Comparison of ENCODE assay signal across 19 cellular contexts in the genomic region with DNA sequence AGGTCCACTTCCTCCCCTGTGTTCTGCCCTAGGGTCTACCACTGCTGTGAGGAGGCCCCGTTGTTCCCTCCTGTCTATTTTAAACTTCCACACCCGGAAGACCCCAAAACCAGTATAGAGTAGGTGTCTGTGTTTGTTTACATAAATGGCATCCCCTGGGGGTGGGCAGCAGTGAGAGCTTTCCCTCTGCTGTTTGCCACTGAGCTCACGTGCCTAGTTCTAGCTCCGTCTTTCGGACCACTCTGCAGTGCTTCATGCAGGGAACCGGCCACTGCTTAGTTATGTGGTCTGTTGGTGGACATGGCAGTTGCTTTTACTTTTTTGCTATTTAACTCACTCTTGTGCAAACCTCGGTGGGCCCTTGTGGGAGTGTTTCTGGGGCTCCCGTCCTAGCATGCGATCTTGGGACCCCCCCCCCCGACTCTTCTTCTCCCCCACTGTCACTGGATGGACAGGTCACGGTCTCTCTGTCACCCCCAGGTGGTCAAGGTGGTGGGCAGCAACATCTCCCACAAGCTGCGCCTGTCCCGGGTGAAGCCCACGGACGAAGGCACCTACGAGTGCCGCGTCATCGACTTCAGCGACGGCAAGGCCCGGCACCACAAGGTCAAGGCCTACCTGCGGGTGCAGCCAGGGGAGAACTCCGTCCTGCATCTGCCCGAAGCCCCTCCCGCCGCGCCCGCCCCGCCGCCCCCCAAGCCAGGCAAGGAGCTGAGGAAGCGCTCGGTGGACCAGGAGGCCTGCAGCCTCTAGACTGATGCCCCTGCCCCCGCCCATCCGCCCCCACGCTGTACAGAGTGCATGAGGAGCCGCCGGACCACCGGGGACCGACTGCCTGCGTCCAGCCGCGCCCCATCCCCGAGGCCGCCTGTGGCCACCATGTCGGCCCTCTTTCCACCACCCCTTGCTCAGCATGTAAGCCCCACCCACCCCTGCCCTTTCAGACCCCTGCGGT. TPM values are rescaled to one million over a fixed set of nuclear protein-coding genes. Genes with fewer than 3 reads are reported as not detected.
DNase-seq lines count a peak whose midpoint lies in the region; ATAC-seq, FAIRE-seq and TF ChIP-seq lines count a peak whose summit lies in the region.
"Had no signal": no experiment of that assay in that cellular context is flagged by ENCODE, and none has a peak within 500 bp of the region (broad histone marks: within the 10 kb centered on the region; RNA-seq: fewer than 3 reads in every experiment).

No MANE protein-coding gene starts in this region.

- POLR2A ChIA-PET in A549 (lab: Yijun Ruan, JAX): no interaction called here
- POLR2A ChIA-PET in WTC11 (lab: Charles Lee): interaction anchor here (0.6 kb wide), 1 partner anchor 11 kb away, joined by 3 read pairs; no protein-coding TSS in a partner anchor

- no peak overlapping the region for H3K27ac Mint-ChIP-seq in WTC11
- H3K27ac Mint-ChIP-seq: B cell had no signal

- TF ChIP-seq CTCF in A549 (IDR thresholded peaks at IDR 0.05) (no peak), WTC11 (IDR thresholded peaks at IDR 0.05) (no peak)

- H3K4me1 Mint-ChIP-seq in WTC11: peaks cover 3% of the 10 kb centered on the region; the same call in 1 of the 2 replicates
- H3K4me1 Mint-ChIP-seq: B cell had no signal

- TF ChIP-seq RAD21 in A549 (conservative IDR thresholded peaks at IDR 0.05 in 1 of 2, IDR thresholded peaks at IDR 0.05 in 1 of 2): 0 out of 5 replicates have a peak, but pooled peaks of 1 of the 2 experiments have one; percentile 2

- WGBS in A549 (ENCODE audit: missing lambda C conversion rate): 85% methylated on average over 25 of the region's 47 CpGs

- no peak for TF ChIP-seq EP300 in A549 (IDR thresholded peaks at IDR 0.05)

- no peak for DNase-seq in A549 (ENCODE audit: low read depth in 1 of 2, low spot score in 1 of 2)
- DNase-seq in D341Med (ENCODE audit: low spot score): peak; percentile 9
- peak; percentile 50 for DNase-seq in WTC11 (ENCODE audit: low spot score)
- peak; percentile 41 for DNase-seq in mesenteric fat pad (ENCODE audit: low spot score)
- no peak for DNase-seq in globus pallidus (ENCODE audit: low spot score)
- DNase-seq in cerebellum (ENCODE audit: low spot score): no peak
- no peak for DNase-seq in NK-92 treated with Interleukin-12 subunit alpha and Interleukin-12 subunit beta, amount 100 ng/mL, for 24 hours (lab: John Stamatoyannopoulos, UW)
- DNase-seq in CD1c-positive myeloid dendritic cell (ENCODE audit: extremely low spot score): no peak
- DNase-seq: activated CD4-positive, alpha-beta T cell treated with anti-CD3 and anti-CD28 coated beads, Interleukin-2, amount 50 U/mL, for 48 hours; GDM1; NCI-H2081 treated with DMSO at 0.1 percent for 48 hours; NCI-H526 treated with DMSO at 0.1 percent for 48 hours; occipital lobe; SW 1271 had no signal

- ATAC-seq in A549: peak; percentile 41 to 52; a peak in 3 of 6 replicates
- peak; percentile 69 for ATAC-seq in WTC11

- H3K36me3 Mint-ChIP-seq in WTC11: peaks cover 2% of the 10 kb centered on the region; the same call in 1 of the 2 replicates

- no peak for FAIRE-seq in A549 (lab: Jason Lieb, UNC)
- FAIRE-seq: endometrium, GM12891, RCC 7860 had no signal

- no peak overlapping the region for H3K4me3 ChIP-seq in A549

- H3K9me3 Mint-ChIP-seq in WTC11: peaks cover 13% of the 10 kb centered on the region

- CTCF ChIA-PET in A549 (lab: Yijun Ruan, JAX): interaction anchor here (0.6 to 1.4 kb wide), 2 partner anchors 48 to 218 kb away, joined by 3 to 5 read pairs; no protein-coding TSS in a partner anchor
- CTCF ChIA-PET in WTC11 (lab: Charles Lee): interaction anchor here (0.5 to 3.1 kb wide), 32 partner anchors 10 to 1504 kb away, joined by 3 to 14 read pairs (median 4); no protein-coding TSS in a partner anchor

- no peak for TF ChIP-seq POLR2A in A549 (IDR thresholded peaks at IDR 0.05; ENCODE audit: low read length)

- no peaks in the 10 kb centered on the region; the same call in 1 of the 2 replicates for H3K27me3 Mint-ChIP-seq in WTC11 (ENCODE audit: low read depth)

- H3K4me3 Mint-ChIP-seq in WTC11: no peak overlapping the region
- H3K4me3 Mint-ChIP-seq: B cell had no signal

- no peak overlapping the region for H3K4me2 ChIP-seq in A549

- H3K27ac ChIP-seq in A549: no peak overlapping the region
- H3K27ac ChIP-seq: HL-60 had no signal

- peaks cover 6% of the 10 kb centered on the region; the same call in 1 of the 3 replicates for H3K4me1 ChIP-seq in A549

- H3K9me3 ChIP-seq in A549: peaks cover 14% of the 10 kb centered on the region; the same call in 2 of the 3 replicates

TF ChIP-seq in A549, 52 proteins besides CTCF, POLR2A, EP300 and RAD21:
- TF ChIP-seq CBX8 (IDR thresholded peaks at IDR 0.05): no peak

TF ChIP-seq in WTC11, 78 proteins besides CTCF, POLR2A, EP300 and RAD21:
- TF ChIP-seq IRF2 (CRISPR knock-in tag; IDR thresholded peaks at IDR 0.05; ENCODE audit: borderline replicate concordance, low read depth): no peak
- TF ChIP-seq, protein P1, sequence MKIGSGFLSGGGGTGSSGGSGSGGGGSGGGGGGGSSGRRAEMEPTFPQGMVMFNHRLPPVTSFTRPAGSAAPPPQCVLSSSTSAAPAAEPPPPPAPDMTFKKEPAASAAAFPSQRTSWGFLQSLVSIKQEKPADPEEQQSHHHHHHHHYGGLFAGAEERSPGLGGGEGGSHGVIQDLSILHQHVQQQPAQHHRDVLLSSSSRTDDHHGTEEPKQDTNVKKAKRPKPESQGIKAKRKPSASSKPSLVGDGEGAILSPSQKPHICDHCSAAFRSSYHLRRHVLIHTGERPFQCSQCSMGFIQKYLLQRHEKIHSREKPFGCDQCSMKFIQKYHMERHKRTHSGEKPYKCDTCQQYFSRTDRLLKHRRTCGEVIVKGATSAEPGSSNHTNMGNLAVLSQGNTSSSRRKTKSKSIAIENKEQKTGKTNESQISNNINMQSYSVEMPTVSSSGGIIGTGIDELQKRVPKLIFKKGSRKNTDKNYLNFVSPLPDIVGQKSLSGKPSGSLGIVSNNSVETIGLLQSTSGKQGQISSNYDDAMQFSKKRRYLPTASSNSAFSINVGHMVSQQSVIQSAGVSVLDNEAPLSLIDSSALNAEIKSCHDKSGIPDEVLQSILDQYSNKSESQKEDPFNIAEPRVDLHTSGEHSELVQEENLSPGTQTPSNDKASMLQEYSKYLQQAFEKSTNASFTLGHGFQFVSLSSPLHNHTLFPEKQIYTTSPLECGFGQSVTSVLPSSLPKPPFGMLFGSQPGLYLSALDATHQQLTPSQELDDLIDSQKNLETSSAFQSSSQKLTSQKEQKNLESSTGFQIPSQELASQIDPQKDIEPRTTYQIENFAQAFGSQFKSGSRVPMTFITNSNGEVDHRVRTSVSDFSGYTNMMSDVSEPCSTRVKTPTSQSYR (CRISPR knock-in tag; IDR thresholded peaks at IDR 0.05): no peak
- TF ChIP-seq, protein P2, sequence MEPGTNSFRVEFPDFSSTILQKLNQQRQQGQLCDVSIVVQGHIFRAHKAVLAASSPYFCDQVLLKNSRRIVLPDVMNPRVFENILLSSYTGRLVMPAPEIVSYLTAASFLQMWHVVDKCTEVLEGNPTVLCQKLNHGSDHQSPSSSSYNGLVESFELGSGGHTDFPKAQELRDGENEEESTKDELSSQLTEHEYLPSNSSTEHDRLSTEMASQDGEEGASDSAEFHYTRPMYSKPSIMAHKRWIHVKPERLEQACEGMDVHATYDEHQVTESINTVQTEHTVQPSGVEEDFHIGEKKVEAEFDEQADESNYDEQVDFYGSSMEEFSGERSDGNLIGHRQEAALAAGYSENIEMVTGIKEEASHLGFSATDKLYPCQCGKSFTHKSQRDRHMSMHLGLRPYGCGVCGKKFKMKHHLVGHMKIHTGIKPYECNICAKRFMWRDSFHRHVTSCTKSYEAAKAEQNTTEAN (CRISPR knock-in tag; IDR thresholded peaks at IDR 0.05): no peak
- no peak for TF ChIP-seq MYBL2 (CRISPR knock-in tag; IDR thresholded peaks at IDR 0.05)
- no peak for TF ChIP-seq ZNF671 (CRISPR knock-in tag; IDR thresholded peaks at IDR 0.05)
- TF ChIP-seq CREM (CRISPR knock-in tag; IDR thresholded peaks at IDR 0.05): no peak
- TF ChIP-seq ZNF219 (CRISPR knock-in tag; IDR thresholded peaks at IDR 0.05; ENCODE audit: borderline replicate concordance): no peak
- TF ChIP-seq RORB (CRISPR knock-in tag; IDR thresholded peaks at IDR 0.05): no peak
- TF ChIP-seq, protein P3, sequence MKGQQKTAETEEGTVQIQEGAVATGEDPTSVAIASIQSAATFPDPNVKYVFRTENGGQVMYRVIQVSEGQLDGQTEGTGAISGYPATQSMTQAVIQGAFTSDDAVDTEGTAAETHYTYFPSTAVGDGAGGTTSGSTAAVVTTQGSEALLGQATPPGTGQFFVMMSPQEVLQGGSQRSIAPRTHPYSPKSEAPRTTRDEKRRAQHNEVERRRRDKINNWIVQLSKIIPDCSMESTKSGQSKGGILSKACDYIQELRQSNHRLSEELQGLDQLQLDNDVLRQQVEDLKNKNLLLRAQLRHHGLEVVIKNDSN (CRISPR knock-in tag; IDR thresholded peaks at IDR 0.05): no peak

RNA-seq across cellular contexts. Expression of a gene that starts 40.9 kb away (rescaled TPM):
- polyA plus RNA-seq in A549 (2011; rRNA removed) (1.9 and 2.0 TPM in 2 replicates), A549 (2017; fragmentation: RNase III; extraction: RNeasy Plus Mini Kit Qiagen cat#74134 plus additional on column Dnase treatment) (3.7 to 7.4 TPM (median 5.8 TPM) in 3 replicates)
- 2.6 and 3.7 TPM in 2 replicates for polyA plus RNA-seq in A549 (2012; cell fraction: cytosol; rRNA removed)
- polyA plus RNA-seq in A549 (2012; cell fraction: nucleus; rRNA removed): 4.1 and 5.2 TPM in 2 replicates
- polyA minus RNA-seq in A549 (2011; rRNA and poly(A)+ RNA removed): 0.92 and 1.3 TPM in 2 replicates
- total RNA-seq in WTC11 (2021) (1.7 to 2.1 TPM (median 1.9 TPM) in 3 replicates), mesenteric fat pad (0.93 TPM), cerebellum (52.6 TPM)
- total RNA-seq: B cell had no signal

Comparison
In these comparisons a context has a peak if more than half of its experiments do, and no peak if none do; other contexts are left out.
1. DNase-seq: peak in D341Med (single experiment), WTC11 (single experiment) and mesenteric fat pad (single experiment); none in A549 (0 of 2), globus pallidus (single experiment), cerebellum (single experiment), NK-92 treated with Interleukin-12 subunit alpha and Interleukin-12 subunit beta, amount 100 ng/mL, for 24 hours (single experiment) and CD1c-positive myeloid dendritic cell (single experiment).
2. RNA of a gene that starts 40.9 kb away (total RNA-seq): 52.6 TPM in cerebellum (single experiment); 1.7 to 2.1 TPM in WTC11 and 0.93 TPM in mesenteric fat pad (single experiment); every median in the first group is over 10 times any median in the second.